ENCODE assay signal across 12 cellular contexts in genomic region chr22:36244522-36245391, GRCh38. TPM values are rescaled to one million over a fixed set of nuclear protein-coding genes. Genes with fewer than 3 reads are reported as not detected.
DNase-seq lines count a peak whose midpoint lies in the region; ATAC-seq and TF ChIP-seq lines count a peak whose summit lies in the region.
"Had no signal": no experiment of that assay in that cellular context is flagged by ENCODE, and none has a peak within 500 bp of the region (broad histone marks: within the 10 kb centered on the region; RNA-seq: fewer than 3 reads in every experiment).

No MANE protein-coding gene starts in this region.

- TF ChIP-seq CTCF in heart left ventricle (IDR thresholded peaks at IDR 0.05) (no peak), WTC11 (IDR thresholded peaks at IDR 0.05) (no peak)

- peaks cover 42% of the 10 kb centered on the region for H3K9me3 Mint-ChIP-seq in WTC11

- ATAC-seq in heart left ventricle (peak; percentile 43 to 86 (median 74)), GM21423 (IDR thresholded peaks at IDR 0.05; ENCODE audit: unreplicated experiment) (no peak), GM18505 (IDR thresholded peaks at IDR 0.05; ENCODE audit: unreplicated experiment) (no peak), WTC11 (no peak)
- ATAC-seq: natural killer cell treated with Interleukin-12 subunit alpha and Interleukin-12 subunit beta and Interleukin-15 and Interleukin-18, amount 100 ng/mL, for 72 hours had no signal

- WGBS in heart left ventricle, 4 donors = 47 to 74% (median 68%) methylated on average over 5 of the region's 5 CpGs

- H3K4me1 Mint-ChIP-seq in WTC11 = peaks cover 4% of the 10 kb centered on the region

- H3K4me3 Mint-ChIP-seq in WTC11 = no peak overlapping the region
- H3K4me3 Mint-ChIP-seq: CD4-positive, CD25-positive, alpha-beta regulatory T cell; natural killer cell treated with Interleukin-12 subunit alpha and Interleukin-12 subunit beta and Interleukin-15 and Interleukin-18, amount 100 ng/mL, for 72 hours had no signal

- CTCF ChIA-PET in WTC11 (lab: Charles Lee) = interaction anchor here (0.8 kb wide), 1 partner anchor 40 kb away, joined by 3 read pairs; no protein-coding TSS in a partner anchor

- H3K9me3 ChIP-seq in heart left ventricle = peaks cover 0 to 13% (median 0%) of the 10 kb centered on the region in 12 donors

- intact Hi-C loops in heart left ventricle (cut with DNase I) = loop anchor here in 3 of 10 donors (2.0 to 10.0 kb wide), 3 partner anchors 32 to 100 kb away; no protein-coding TSS in a partner anchor

- no peaks in the 10 kb centered on the region for H3K27me3 ChIP-seq in heart left ventricle

- no peak overlapping the region for H3K27ac Mint-ChIP-seq in WTC11
- H3K27ac Mint-ChIP-seq: CD4-positive, CD25-positive, alpha-beta regulatory T cell had no signal

- peak; percentile 33 for DNase-seq in GM04503 (ENCODE audit: low read depth)
- DNase-seq in amniotic epithelial cell (ENCODE audit: low read depth) = peak; percentile 65
- peak in 2 of 5 donors; percentile 51 to 73 for DNase-seq in heart left ventricle
- DNase-seq in SIG-M5 treated with dmso at 0.1 percent for 504 hours (lab: John Stamatoyannopoulos, UW; ENCODE audit: unreplicated experiment) = no peak
- no peak for DNase-seq in WTC11 (ENCODE audit: low spot score)
- DNase-seq: activated CD8-positive, alpha-beta memory T cell treated with anti-CD3 and anti-CD28 coated beads, Interleukin-2, amount 50 U/mL, for 4 hours; CD4-positive, CD25-positive, alpha-beta regulatory T cell had no signal

- H3K36me3 ChIP-seq in heart left ventricle = no peaks in the 10 kb centered on the region

- H3K4me3 ChIP-seq in heart left ventricle (no peak overlapping the region), skin epidermis (no peak overlapping the region)

- POLR2A ChIA-PET in WTC11 (lab: Charles Lee) = interaction anchor here (0.6 kb wide), 1 partner anchor 490 kb away, joined by 5 read pairs; no protein-coding TSS in a partner anchor

- H3K27me3 Mint-ChIP-seq in WTC11 (ENCODE audit: low read depth) = peaks cover 10% of the 10 kb centered on the region
- H3K27me3 Mint-ChIP-seq: CD4-positive, CD25-positive, alpha-beta regulatory T cell; natural killer cell treated with Interleukin-12 subunit alpha and Interleukin-12 subunit beta and Interleukin-15 and Interleukin-18, amount 100 ng/mL, for 72 hours had no signal

- H3K27ac ChIP-seq in heart left ventricle (peak overlapping the region; percentile 51 to 82 (median 74)), skin epidermis (peak overlapping the region in 15 of 21 experiments; percentile 5 to 68 (median 50))
- H3K27ac ChIP-seq: RWPE1 had no signal

- peaks cover 18% of the 10 kb centered on the region for H3K36me3 Mint-ChIP-seq in WTC11
- H3K36me3 Mint-ChIP-seq: CD4-positive, CD25-positive, alpha-beta regulatory T cell had no signal

- TF ChIP-seq POLR2A in heart left ventricle (IDR thresholded peaks at IDR 0.05) = no peak
- TF ChIP-seq POLR2A in GM18505 (IDR thresholded peaks at IDR 0.05; ENCODE audit: borderline replicate concordance, extremely low read depth, insufficient read depth, insufficient read length) = no peak

- peaks cover 4 to 28% (median 25%) of the 10 kb centered on the region in 12 donors for H3K4me1 ChIP-seq in heart left ventricle

TF ChIP-seq in WTC11, 78 proteins besides CTCF, POLR2A, EP300 and RAD21:
- TF ChIP-seq ATF3 (CRISPR knock-in tag; conservative IDR thresholded peaks at IDR 0.05) (no peak), ARID4B (CRISPR knock-in tag; IDR thresholded peaks at IDR 0.05; ENCODE audit: borderline replicate concordance) (no peak), ATF1 (CRISPR knock-in tag; IDR thresholded peaks at IDR 0.05) (no peak), E2F5 (CRISPR knock-in tag; IDR thresholded peaks at IDR 0.05) (no peak), GABPB1 (CRISPR knock-in tag; IDR thresholded peaks at IDR 0.05) (no peak), ERG (CRISPR knock-in tag; IDR thresholded peaks at IDR 0.05) (no peak), FOXP1 (CRISPR knock-in tag; IDR thresholded peaks at IDR 0.05; ENCODE audit: borderline replicate concordance) (no peak), ATF2 (CRISPR knock-in tag; IDR thresholded peaks at IDR 0.05; ENCODE audit: borderline replicate concordance, low read depth) (no peak)
TF ChIP-seq in WTC11: peak in this region for 0.

RNA-seq across cellular contexts. Expression of gene APOL2, which starts 5.4 kb away (rescaled TPM):
- total RNA-seq in heart left ventricle (100 to 1,000 TPM in 1 of 9 donors, 10 to 100 TPM in 8; 26.6 to 213 (median 55.9) TPM), WTC11 (2021) (11.2 to 12.5 TPM (median 12.4 TPM) in 3 replicates)
- polyA plus RNA-seq in heart left ventricle = 10 to 100 TPM; 37.2 to 44.7 TPM

RNA-seq across cellular contexts. Expression of gene APOL1, which starts 8.2 kb away (rescaled TPM):
- 100 to 1,000 TPM in 1 of 9 donors, 10 to 100 TPM in 8; 10.4 to 132 (median 18.1) TPM for total RNA-seq in heart left ventricle
- polyA plus RNA-seq in heart left ventricle = 10 to 100 TPM; 13.4 to 18.9 TPM
- 0.27 to 0.41 TPM (median 0.35 TPM) in 3 replicates for total RNA-seq in WTC11 (2021)

RNA-seq across cellular contexts. Expression of gene APOL4, which starts 43.1 kb away (rescaled TPM):
- total RNA-seq in heart left ventricle (10 to 100 TPM in 2 of 9 donors, 1 to 10 TPM in 5, not detected in 2; 1.7 to 26.5 (median 5.7) TPM), WTC11 (2021) (0.07 to 0.31 TPM in 2 of 3 replicates, not detected in the other)
- 1 to 10 TPM; 2.8 to 3.2 TPM for polyA plus RNA-seq in heart left ventricle
- total RNA-seq: CD4-positive, CD25-positive, alpha-beta regulatory T cell had no signal
- polyA plus RNA-seq: CD4-positive, CD25-positive, alpha-beta regulatory T cell had no signal

Comparison
In these comparisons a context has a peak if more than half of its experiments do, and no peak if none do; other contexts are left out.
1. DNase-seq: peak in GM04503 (single experiment) and amniotic epithelial cell (single experiment); none in SIG-M5 treated with dmso at 0.1 percent for 504 hours (single experiment) and WTC11 (single experiment).
2. ATAC-seq: peak in heart left ventricle (4 of 4); none in GM21423 (single experiment), GM18505 (single experiment) and WTC11 (single experiment).